23 cellular contexts compared by ENCODE assay signal in genomic region chr14:96417254-96417653, GRCh38. TPM values are rescaled to one million over a fixed set of nuclear protein-coding genes. Genes with fewer than 3 reads are reported as not detected.
"Had no signal": no experiment of that assay in that cellular context is flagged by ENCODE, and none has a peak within 500 bp of the region (broad histone marks: within the 10 kb centered on the region; RNA-seq: fewer than 3 reads in every experiment).

No MANE protein-coding gene starts in this region.

- H3K4me2 ChIP-seq: KMS-11 had no signal

- H3K9ac ChIP-seq: KMS-11 had no signal

- H3K27ac Mint-ChIP-seq: activated B cell treated with CpG ODN at 0.5 μM for 24 hours; activated CD4-positive, alpha-beta memory T cell treated with anti-CD3 and anti-CD28 coated beads for 36 hours; activated CD4-positive, alpha-beta T cell treated with anti-CD3 and anti-CD28 coated beads, Interleukin-2, amount 10 ng/mL, durations not matched to agents 7 days and 5 days; activated naive CD4-positive, alpha-beta T cell treated with anti-CD3 and anti-CD28 coated beads for 36 hours; activated naive CD8-positive, alpha-beta T cell; brain; T-helper 1 cell treated with Interleukin-12 subunit alpha and Interleukin-12 subunit beta and Interleukin-4 antibody, amounts not matched to agents 30 μg/mL and 1 μg/mL, for 36 hours had no signal

- H3K27me3 ChIP-seq: MG63 had no signal

- H3K27me3 Mint-ChIP-seq: activated B cell treated with CpG ODN at 0.5 μM for 24 hours; activated CD4-positive, alpha-beta memory T cell treated with anti-CD3 and anti-CD28 coated beads for 36 hours; activated CD4-positive, alpha-beta T cell treated with anti-CD3 and anti-CD28 coated beads, Interleukin-2, amount 10 ng/mL, durations not matched to agents 7 days and 5 days; activated naive CD8-positive, alpha-beta T cell had no signal

- H3K36me3 ChIP-seq: MG63 had no signal

- ATAC-seq: activated T-cell treated with anti-CD3 and anti-CD28 coated beads, Interleukin-2, amount 50 U/mL, for 4 hours; PC-3 had no signal

- H3K9me3 ChIP-seq: MG63 had no signal

- H3K27ac ChIP-seq: KMS-11 had no signal

- H3K36me3 Mint-ChIP-seq: activated CD4-positive, alpha-beta memory T cell treated with anti-CD3 and anti-CD28 coated beads for 36 hours; activated naive CD8-positive, alpha-beta T cell; brain had no signal

- DNase-seq: activated B cell treated with CpG ODN at 0.5 μM for 24 hours; activated CD4-positive, alpha-beta memory T cell treated with anti-CD3 and anti-CD28 coated beads for 36 hours; activated CD4-positive, alpha-beta T cell treated with anti-CD3 and anti-CD28 coated beads for 1 hour; activated CD4-positive, alpha-beta T cell treated with anti-CD3 and anti-CD28 coated beads, Interleukin-2, amount 10 ng/mL, durations not matched to agents 7 days and 5 days; activated CD8-positive, alpha-beta memory T cell treated with anti-CD3 and anti-CD28 coated beads for 24 hours; activated gamma-delta T cell; activated naive CD4-positive, alpha-beta T cell treated with anti-CD3 and anti-CD28 coated beads for 36 hours; activated T-cell treated with anti-CD3 and anti-CD28 coated beads, Interleukin-2, amount 50 U/mL, for 4 hours; amygdala; MG63; NCI-H1105; NCI-H1436 treated with DMSO at 0.1 percent for 48 hours; NCI-H187; NCI-H446; NCI-H524; PC-3; SHP77 treated with DMSO at 0.1 percent for 48 hours; T-helper 9 cell had no signal

- H3K4me1 Mint-ChIP-seq: activated B cell treated with CpG ODN at 0.5 μM for 24 hours; activated CD4-positive, alpha-beta T cell treated with anti-CD3 and anti-CD28 coated beads, Interleukin-2, amount 10 ng/mL, durations not matched to agents 7 days and 5 days; central memory CD8-positive, alpha-beta T cell had no signal

- H3K4me3 ChIP-seq: MG63 had no signal

- H3K4me3 Mint-ChIP-seq: activated B cell treated with CpG ODN at 0.5 μM for 24 hours; activated CD4-positive, alpha-beta memory T cell treated with anti-CD3 and anti-CD28 coated beads for 36 hours; activated CD4-positive, alpha-beta T cell treated with anti-CD3 and anti-CD28 coated beads, Interleukin-2, amount 10 ng/mL, durations not matched to agents 7 days and 5 days; activated naive CD4-positive, alpha-beta T cell treated with anti-CD3 and anti-CD28 coated beads for 36 hours; activated naive CD8-positive, alpha-beta T cell; activated T-cell treated with anti-CD3 and anti-CD28 coated beads, Interleukin-2, amount 50 U/mL, for 4 hours; brain; central memory CD8-positive, alpha-beta T cell; T-helper 1 cell treated with Interleukin-12 subunit alpha and Interleukin-12 subunit beta and Interleukin-4 antibody, amounts not matched to agents 30 μg/mL and 1 μg/mL, for 36 hours had no signal

- H3K9me3 Mint-ChIP-seq: activated B cell treated with CpG ODN at 0.5 μM for 24 hours; activated CD4-positive, alpha-beta memory T cell treated with anti-CD3 and anti-CD28 coated beads for 36 hours; activated CD4-positive, alpha-beta T cell treated with anti-CD3 and anti-CD28 coated beads, Interleukin-2, amount 10 ng/mL, durations not matched to agents 7 days and 5 days; activated naive CD4-positive, alpha-beta T cell treated with anti-CD3 and anti-CD28 coated beads for 36 hours; activated T-cell treated with anti-CD3 and anti-CD28 coated beads, Interleukin-2, amount 50 U/mL, for 4 hours; brain; central memory CD8-positive, alpha-beta T cell; T-helper 1 cell treated with Interleukin-12 subunit alpha and Interleukin-12 subunit beta and Interleukin-4 antibody, amounts not matched to agents 30 μg/mL and 1 μg/mL, for 36 hours had no signal

RNA-seq across cellular contexts. Expression of gene AK7, which starts 25.3 kb away (rescaled TPM):
- total RNA-seq: PC-3 had no signal
